Comparison of ENCODE assay signal across 1 cellular context in the genomic region with DNA sequence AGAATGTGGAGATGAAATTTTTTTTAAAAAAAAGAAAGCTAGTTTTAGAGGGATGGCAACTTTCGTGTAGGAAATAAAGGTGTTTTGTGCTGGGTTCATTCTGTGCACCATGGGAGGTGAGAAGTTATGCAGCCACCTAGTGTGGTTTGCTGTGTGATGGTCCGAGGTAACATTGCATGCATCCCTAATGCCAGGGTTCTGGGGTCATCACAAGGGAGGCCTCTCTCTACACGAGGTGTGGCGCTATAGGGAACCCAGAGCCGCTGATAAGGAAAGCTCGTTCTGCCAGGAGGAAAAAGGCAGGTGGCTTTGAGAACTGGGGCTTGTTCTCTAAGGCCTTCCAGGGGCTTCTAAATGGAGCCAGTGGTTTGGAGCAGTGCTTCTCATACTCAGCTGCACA.
TF ChIP-seq lines count a peak whose summit lies in the region.

No MANE protein-coding gene starts in this region.

TF ChIP-seq in WTC11, 78 proteins besides CTCF, POLR2A, EP300 and RAD21 (continued from another document):
- TF ChIP-seq, protein P1, sequence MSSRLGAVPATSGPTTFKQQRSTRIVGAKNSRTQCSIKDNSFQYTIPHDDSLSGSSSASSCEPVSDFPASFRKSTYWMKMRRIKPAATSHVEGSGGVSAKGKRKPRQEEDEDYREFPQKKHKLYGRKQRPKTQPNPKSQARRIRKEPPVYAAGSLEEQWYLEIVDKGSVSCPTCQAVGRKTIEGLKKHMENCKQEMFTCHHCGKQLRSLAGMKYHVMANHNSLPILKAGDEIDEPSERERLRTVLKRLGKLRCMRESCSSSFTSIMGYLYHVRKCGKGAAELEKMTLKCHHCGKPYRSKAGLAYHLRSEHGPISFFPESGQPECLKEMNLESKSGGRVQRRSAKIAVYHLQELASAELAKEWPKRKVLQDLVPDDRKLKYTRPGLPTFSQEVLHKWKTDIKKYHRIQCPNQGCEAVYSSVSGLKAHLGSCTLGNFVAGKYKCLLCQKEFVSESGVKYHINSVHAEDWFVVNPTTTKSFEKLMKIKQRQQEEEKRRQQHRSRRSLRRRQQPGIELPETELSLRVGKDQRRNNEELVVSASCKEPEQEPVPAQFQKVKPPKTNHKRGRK (CRISPR knock-in tag; IDR thresholded peaks at IDR 0.05; ENCODE audit: borderline replicate concordance): no peak
- TF ChIP-seq JUN (CRISPR knock-in tag; IDR thresholded peaks at IDR 0.05) (no peak), RORB (CRISPR knock-in tag; IDR thresholded peaks at IDR 0.05) (no peak)
